ENCODE assay signal across 17 cellular contexts in the genomic region with DNA sequence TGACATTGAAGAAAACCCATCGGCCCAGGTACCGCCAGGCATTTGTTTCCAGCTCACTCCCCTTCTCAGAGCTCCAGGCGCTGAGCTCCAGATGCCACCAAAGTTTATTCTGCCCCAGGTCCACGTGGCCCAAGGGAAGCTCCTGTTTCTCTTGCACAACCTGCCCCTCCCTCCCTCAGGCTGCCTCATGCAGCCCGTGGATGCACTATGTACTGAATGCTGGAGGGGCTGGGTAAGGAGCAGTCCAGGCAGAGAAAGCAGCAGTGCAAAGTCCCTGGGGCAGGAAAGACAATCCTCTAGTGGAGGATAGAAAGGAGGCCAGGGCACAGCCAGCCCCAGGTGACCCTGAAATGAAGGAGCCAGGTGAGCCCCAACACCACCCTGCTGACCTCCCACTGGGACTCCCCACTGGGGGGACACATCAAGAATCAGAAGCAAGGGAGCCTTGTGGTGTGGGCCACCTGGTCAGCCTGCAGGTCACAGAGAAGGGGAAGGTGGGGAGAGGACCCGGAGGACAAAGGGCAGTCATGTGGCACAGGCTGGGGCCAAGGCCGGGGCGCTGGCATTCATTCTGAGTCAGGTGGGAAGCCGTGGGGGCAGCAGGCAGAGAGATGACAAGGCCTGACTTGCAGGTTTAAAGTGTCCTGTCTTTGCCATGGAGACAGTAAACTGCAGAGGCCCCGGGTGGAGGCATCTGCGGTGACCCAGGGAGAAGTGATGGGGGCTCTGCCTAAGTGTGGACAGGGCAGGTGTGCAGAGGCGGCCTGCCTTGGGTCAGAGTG.
DNase-seq lines count a peak whose midpoint lies in the region; ATAC-seq and TF ChIP-seq lines count a peak whose summit lies in the region.
"Had no signal": no experiment of that assay in that cellular context is flagged by ENCODE, and none has a peak within 500 bp of the region (broad histone marks: within the 10 kb centered on the region; RNA-seq: fewer than 3 reads in every experiment).

No MANE protein-coding gene starts in this region.

- H3K4me1 Mint-ChIP-seq in chondrocyte (ENCODE audit: low read depth) (no peaks in the 10 kb centered on the region), GM23338 (peaks cover 10% of the 10 kb centered on the region)
- H3K4me1 Mint-ChIP-seq in activated T-helper 17 cell treated with anti-CD3 and anti-CD28 coated beads, Interleukin-2, amount 50 U/mL, for 72 hours: no peaks in the 10 kb centered on the region

- no peaks in the 10 kb centered on the region for H4K20me1 ChIP-seq in GM23338 (replicated peaks; ENCODE audit: insufficient read depth)

- H3K4me3 Mint-ChIP-seq in chondrocyte (ENCODE audit: unreplicated experiment) (no peak overlapping the region), GM23338 (no peak overlapping the region)
- no peak overlapping the region for H3K4me3 Mint-ChIP-seq in activated T-helper 17 cell treated with anti-CD3 and anti-CD28 coated beads, Interleukin-2, amount 50 U/mL, for 72 hours
- H3K4me3 Mint-ChIP-seq: activated T-cell treated with anti-CD3 and anti-CD28 coated beads, Interleukin-2, amount 50 U/mL, for 72 hours had no signal

- H2AK5ac ChIP-seq in trophoblast cell (ENCODE audit: low read length) (no peak overlapping the region), mesendoderm (ENCODE audit: low read length) (no peak overlapping the region), mesenchymal stem cell (ENCODE audit: low read length, severe bottlenecking) (no peak overlapping the region)

- H2BK120ac ChIP-seq in trophoblast cell (ENCODE audit: insufficient read depth, low read length, poor library complexity) (no peak overlapping the region), mesendoderm (ENCODE audit: low read depth, low read length) (no peak overlapping the region), mesenchymal stem cell (ENCODE audit: low read depth, low read length) (no peak overlapping the region)

- H3K27ac ChIP-seq in trophoblast cell (ENCODE audit: low read depth, low read length) (no peak overlapping the region), mesendoderm (ENCODE audit: low read depth, low read length) (no peak overlapping the region), GM23338 (ENCODE audit: low read depth) (no peak overlapping the region), mesenchymal stem cell (ENCODE audit: low read length, poor library complexity, severe bottlenecking) (no peak overlapping the region)
- H3K27ac ChIP-seq: dorsolateral prefrontal cortex, epithelial cell of prostate, pancreas, SJCRH30 had no signal

- no peak overlapping the region for H4K91ac ChIP-seq in trophoblast cell (ENCODE audit: low read depth, low read length)
- H4K91ac ChIP-seq in mesenchymal stem cell (ENCODE audit: low read length): no peak overlapping the region

- H4K12ac ChIP-seq in trophoblast cell (ENCODE audit: low read depth, low read length): no peak overlapping the region

- no CpG with 5 or more reads among the region's 12 CpGs for WGBS in trophoblast cell (ENCODE audit: extremely low coverage, insufficient coverage, insufficient read length)
- no CpG with 5 or more reads among the region's 12 CpGs for WGBS in mesendoderm (ENCODE audit: extremely low coverage, insufficient coverage, low lambda C conversion rate)
- 77% methylated on average over 11 of the region's 12 CpGs for WGBS in mesenchymal stem cell

- H3K27me3 ChIP-seq in trophoblast cell (ENCODE audit: insufficient read depth, low read length) (no peaks in the 10 kb centered on the region), mesendoderm (ENCODE audit: insufficient read depth, low read length, poor library complexity) (no peaks in the 10 kb centered on the region), GM23338 (ENCODE audit: insufficient read depth) (no peaks in the 10 kb centered on the region), mesenchymal stem cell (ENCODE audit: control insufficient read depth in 1 of 2, insufficient read depth in 1 of 2, low read length in 2 of 2) (peaks cover 45 to 46% of the 10 kb centered on the region in 2 experiments)
- H3K27me3 ChIP-seq: dorsolateral prefrontal cortex, pancreas, SJCRH30 had no signal

- H4K5ac ChIP-seq in mesendoderm (ENCODE audit: low read length): no peak overlapping the region

- H3K4me3 ChIP-seq in trophoblast cell (ENCODE audit: low read depth, low read length) (no peak overlapping the region), mesendoderm (ENCODE audit: low read length) (no peak overlapping the region), GM23338 (no peak overlapping the region), mesenchymal stem cell (ENCODE audit: insufficient read depth in 1 of 2, low read depth in 1 of 2, low read length in 2 of 2) (no peak overlapping the region)
- H3K4me3 ChIP-seq: dorsolateral prefrontal cortex, pancreas, SJCRH30 had no signal

- H3K27ac Mint-ChIP-seq in chondrocyte (ENCODE audit: unreplicated experiment): no peak overlapping the region
- H3K27ac Mint-ChIP-seq in activated T-helper 17 cell treated with anti-CD3 and anti-CD28 coated beads, Interleukin-2, amount 50 U/mL, for 72 hours: no peak overlapping the region
- no peak overlapping the region for H3K27ac Mint-ChIP-seq in GM23338
- H3K27ac Mint-ChIP-seq: activated T-cell treated with anti-CD3 and anti-CD28 coated beads, Interleukin-2, amount 50 U/mL, for 72 hours had no signal

- no peak overlapping the region for H3K4ac ChIP-seq in trophoblast cell (ENCODE audit: low read depth, low read length)
- no peak overlapping the region for H3K4ac ChIP-seq in mesendoderm (ENCODE audit: low read depth, low read length)
- no peak overlapping the region for H3K4ac ChIP-seq in mesenchymal stem cell (ENCODE audit: low read depth in 1 of 2, low read length in 2 of 2)

- H2BK12ac ChIP-seq in trophoblast cell (ENCODE audit: low read length) (no peak overlapping the region), mesenchymal stem cell (ENCODE audit: low read length in 2 of 2) (no peak overlapping the region)

- no peak overlapping the region for H4K8ac ChIP-seq in trophoblast cell (ENCODE audit: low read depth, low read length)
- no peak overlapping the region for H4K8ac ChIP-seq in mesendoderm (ENCODE audit: low read depth, low read length)
- no peak overlapping the region for H4K8ac ChIP-seq in mesenchymal stem cell (ENCODE audit: low read length)

- H3K36me3 ChIP-seq in trophoblast cell (ENCODE audit: control insufficient read depth in 1 of 2, insufficient read depth in 2 of 2, low read length in 2 of 2): no peaks in the 10 kb centered on the region
- H3K36me3 ChIP-seq in mesendoderm (ENCODE audit: control insufficient read depth, insufficient read depth, low read length): no peaks in the 10 kb centered on the region
- no peaks in the 10 kb centered on the region for H3K36me3 ChIP-seq in GM23338 (ENCODE audit: insufficient read depth)
- no peaks in the 10 kb centered on the region for H3K36me3 ChIP-seq in mesenchymal stem cell (ENCODE audit: control insufficient read depth in 1 of 2, insufficient read depth in 2 of 2, low read depth in 1 of 2, low read length in 2 of 2)
- H3K36me3 ChIP-seq: pancreas, SJCRH30 had no signal

- H3K18ac ChIP-seq in trophoblast cell (ENCODE audit: low read length) (no peak overlapping the region), mesendoderm (ENCODE audit: low read length) (no peak overlapping the region), mesenchymal stem cell (ENCODE audit: low read depth in 1 of 2, low read length in 2 of 2) (no peak overlapping the region)

- no peak overlapping the region for H2AFZ ChIP-seq in trophoblast cell (ENCODE audit: insufficient read depth, low read length, poor library complexity)
- H2AFZ ChIP-seq in GM23338: no peak overlapping the region
- H2AFZ ChIP-seq in mesenchymal stem cell (ENCODE audit: low read depth, low read length): no peak overlapping the region

- DNase-seq in ELF-1 (ENCODE audit: low read depth, low spot score) (peak; percentile 62), M059J (ENCODE audit: low read depth) (peak; percentile 16), chondrocyte (ENCODE audit: low spot score) (peak; percentile 56), trophoblast cell (peak; percentile 76 to 79), mesendoderm (no peak), GM23338 (ENCODE audit: low spot score) (no peak), mesenchymal stem cell (no peak)
- DNase-seq: activated T-cell treated with anti-CD3 and anti-CD28 coated beads, Interleukin-2, amount 50 U/mL, for 72 hours; Kasumi-1; NCI-H1436 treated with DMSO at 0.1 percent for 48 hours; NCI-H446 treated with DMSO at 0.1 percent for 48 hours; SJCRH30; stimulated activated CD4-positive, alpha-beta T cell treated with anti-CD3 and anti-CD28 coated beads, Interleukin-2, amount 100 ng/mL, for 48 hours had no signal

- H3K36me3 Mint-ChIP-seq in chondrocyte (ENCODE audit: low read depth): peaks cover 1% of the 10 kb centered on the region
- H3K36me3 Mint-ChIP-seq in activated T-helper 17 cell treated with anti-CD3 and anti-CD28 coated beads, Interleukin-2, amount 50 U/mL, for 72 hours (ENCODE audit: low read depth): no peaks in the 10 kb centered on the region
- no peaks in the 10 kb centered on the region for H3K36me3 Mint-ChIP-seq in GM23338 (ENCODE audit: low read depth)

- no peaks in the 10 kb centered on the region for H3K9me2 ChIP-seq in GM23338 (ENCODE audit: insufficient read depth)

- no peaks in the 10 kb centered on the region for H3F3A ChIP-seq in GM23338 (replicated peaks; ENCODE audit: low read depth)

- H3K4me1 ChIP-seq in trophoblast cell (ENCODE audit: control insufficient read depth in 1 of 2, insufficient read depth in 2 of 2, low read length in 2 of 2): peaks cover 10% of the 10 kb centered on the region in 2 experiments
- H3K4me1 ChIP-seq in mesendoderm (ENCODE audit: control insufficient read depth, low read depth, low read length): no peaks in the 10 kb centered on the region
- H3K4me1 ChIP-seq in GM23338 (ENCODE audit: insufficient read depth): no peaks in the 10 kb centered on the region
- H3K4me1 ChIP-seq in mesenchymal stem cell (ENCODE audit: control insufficient read depth, insufficient read depth, low read depth, low read length): no peaks in the 10 kb centered on the region
- H3K4me1 ChIP-seq: pancreas had no signal

- H3K23ac ChIP-seq in trophoblast cell (ENCODE audit: low read length) (no peak overlapping the region), mesendoderm (ENCODE audit: low read length) (no peak overlapping the region), mesenchymal stem cell (ENCODE audit: low read length in 2 of 2) (no peak overlapping the region)

- no peak overlapping the region for H3K56ac ChIP-seq in mesendoderm (ENCODE audit: low read length)

- H2BK15ac ChIP-seq in mesendoderm (replicated peaks; ENCODE audit: low read depth) (no peak overlapping the region), mesenchymal stem cell (ENCODE audit: low read depth, poor library complexity, severe bottlenecking) (no peak overlapping the region)

- H3K79me1 ChIP-seq in trophoblast cell (ENCODE audit: low read length) (no peaks in the 10 kb centered on the region), mesendoderm (ENCODE audit: low read length) (no peaks in the 10 kb centered on the region), mesenchymal stem cell (replicated peaks; ENCODE audit: low read length, poor library complexity, severe bottlenecking) (no peaks in the 10 kb centered on the region)

- H3K9me3 ChIP-seq in trophoblast cell (ENCODE audit: insufficient read depth, low read depth, low read length) (no peaks in the 10 kb centered on the region), mesenchymal stem cell (ENCODE audit: control insufficient read depth, low read length) (no peaks in the 10 kb centered on the region)
- H3K9me3 ChIP-seq: pancreas had no signal

- H3K79me2 ChIP-seq in trophoblast cell (ENCODE audit: control insufficient read depth, insufficient read depth, low read length, poor library complexity): no peaks in the 10 kb centered on the region
- no peaks in the 10 kb centered on the region for H3K79me2 ChIP-seq in mesendoderm (ENCODE audit: control insufficient read depth, insufficient read depth, low read length)
- no peaks in the 10 kb centered on the region for H3K79me2 ChIP-seq in GM23338 (replicated peaks; ENCODE audit: insufficient read depth)

- H3K9me3 Mint-ChIP-seq in chondrocyte (ENCODE audit: low read depth): peaks cover 10% of the 10 kb centered on the region
- no peaks in the 10 kb centered on the region for H3K9me3 Mint-ChIP-seq in activated T-helper 17 cell treated with anti-CD3 and anti-CD28 coated beads, Interleukin-2, amount 50 U/mL, for 72 hours
- no peaks in the 10 kb centered on the region for H3K9me3 Mint-ChIP-seq in GM23338
- H3K9me3 Mint-ChIP-seq: activated T-cell treated with anti-CD3 and anti-CD28 coated beads, Interleukin-2, amount 50 U/mL, for 72 hours had no signal

- H3K4me2 ChIP-seq in trophoblast cell (ENCODE audit: low read length): no peak overlapping the region
- no peak overlapping the region for H3K4me2 ChIP-seq in mesendoderm (ENCODE audit: low read length)
- no peak overlapping the region for H3K4me2 ChIP-seq in GM23338
- H3K4me2 ChIP-seq in mesenchymal stem cell (ENCODE audit: low read length, poor library complexity, severe bottlenecking): no peak overlapping the region

- no peak for TF ChIP-seq CTCF in chondrocyte (IDR thresholded peaks at IDR 0.05)
- TF ChIP-seq CTCF in GM23338 (conservative IDR thresholded peaks at IDR 0.05; ENCODE audit: low read depth in 2 of 2): no peak

- H3K14ac ChIP-seq in trophoblast cell (ENCODE audit: low read length) (no peak overlapping the region), mesenchymal stem cell (ENCODE audit: low read length in 2 of 2) (no peak overlapping the region)

- no peak for ATAC-seq in activated T-helper 17 cell treated with anti-CD3 and anti-CD28 coated beads, Interleukin-2, amount 50 U/mL, for 72 hours (replicated peaks)
- no peak for ATAC-seq in GM23338
- ATAC-seq: activated T-cell treated with anti-CD3 and anti-CD28 coated beads, Interleukin-2, amount 50 U/mL, for 72 hours; pancreas had no signal

- H3K9ac ChIP-seq in trophoblast cell (ENCODE audit: low read length) (no peak overlapping the region), mesendoderm (ENCODE audit: low read length) (no peak overlapping the region), mesenchymal stem cell (ENCODE audit: low read length) (no peak overlapping the region)

- peaks cover 53% of the 10 kb centered on the region for H3K27me3 Mint-ChIP-seq in chondrocyte (ENCODE audit: low read depth)
- H3K27me3 Mint-ChIP-seq in activated T-helper 17 cell treated with anti-CD3 and anti-CD28 coated beads, Interleukin-2, amount 50 U/mL, for 72 hours: peaks cover 15% of the 10 kb centered on the region
- peaks cover 6% of the 10 kb centered on the region for H3K27me3 Mint-ChIP-seq in GM23338 (ENCODE audit: insufficient read depth, low read depth, poor library complexity)

- H2BK5ac ChIP-seq in trophoblast cell (ENCODE audit: low read depth, low read length, poor library complexity) (no peak overlapping the region), mesendoderm (ENCODE audit: low read length) (no peak overlapping the region), mesenchymal stem cell (ENCODE audit: low read depth, low read length, poor library complexity, severe bottlenecking) (no peak overlapping the region)

Comparison
In these comparisons a context has a peak if more than half of its experiments do, and no peak if none do; other contexts are left out.
1. DNase-seq: peak in ELF-1 (single experiment), M059J (single experiment), chondrocyte (single experiment) and trophoblast cell (2 of 2); none in mesendoderm (single experiment), GM23338 (single experiment) and mesenchymal stem cell (single experiment).